Comparison of ENCODE assay signal across 1 cellular context in the genomic region with DNA sequence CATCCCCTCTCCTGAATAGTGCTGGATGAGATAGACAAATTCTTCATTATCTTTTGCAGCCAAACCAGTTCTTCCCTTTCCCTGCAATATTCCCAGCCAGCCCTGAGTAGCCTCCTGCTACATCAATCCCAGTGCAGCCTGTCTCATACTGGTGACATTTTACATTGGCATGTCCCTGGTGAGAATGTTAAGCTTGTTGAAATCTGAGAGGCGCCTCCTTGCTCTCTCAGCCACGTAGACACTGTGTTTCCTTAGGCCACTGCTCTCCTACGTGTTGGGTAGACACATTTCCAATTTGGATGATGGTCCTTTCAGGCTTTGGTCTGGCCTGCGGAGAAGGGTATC.
TF ChIP-seq lines count a peak whose summit lies in the region.

No MANE protein-coding gene starts in this region.

TF ChIP-seq in IMR-90, 13 proteins besides CTCF, POLR2A, EP300 and RAD21:
- TF ChIP-seq MXI1 (IDR thresholded peaks at IDR 0.05; ENCODE audit: borderline replicate concordance, low read depth, low read length) (no peak), FOS (IDR thresholded peaks at IDR 0.05; ENCODE audit: low read depth, low read length) (no peak), CHD1 (IDR thresholded peaks at IDR 0.05; ENCODE audit: low read depth, low read length) (no peak), MAFK (IDR thresholded peaks at IDR 0.05; ENCODE audit: low read depth, low read length) (no peak), BHLHE40 (IDR thresholded peaks at IDR 0.05; ENCODE audit: low read depth, low read length) (no peak), RCOR1 (IDR thresholded peaks at IDR 0.05; ENCODE audit: insufficient replicate concordance, low read length) (no peak), RFX5 (IDR thresholded peaks at IDR 0.05; ENCODE audit: low read depth, low read length) (no peak), SMC3 (IDR thresholded peaks at IDR 0.05; ENCODE audit: low read depth, low read length) (no peak), CEBPB (IDR thresholded peaks at IDR 0.05; ENCODE audit: low read depth, low read length) (no peak), MAZ (IDR thresholded peaks at IDR 0.05; ENCODE audit: borderline replicate concordance, low read depth, low read length) (no peak), NFE2L2 (IDR thresholded peaks at IDR 0.05; ENCODE audit: low read depth, low read length) (no peak)
- TF ChIP-seq, protein P1, sequence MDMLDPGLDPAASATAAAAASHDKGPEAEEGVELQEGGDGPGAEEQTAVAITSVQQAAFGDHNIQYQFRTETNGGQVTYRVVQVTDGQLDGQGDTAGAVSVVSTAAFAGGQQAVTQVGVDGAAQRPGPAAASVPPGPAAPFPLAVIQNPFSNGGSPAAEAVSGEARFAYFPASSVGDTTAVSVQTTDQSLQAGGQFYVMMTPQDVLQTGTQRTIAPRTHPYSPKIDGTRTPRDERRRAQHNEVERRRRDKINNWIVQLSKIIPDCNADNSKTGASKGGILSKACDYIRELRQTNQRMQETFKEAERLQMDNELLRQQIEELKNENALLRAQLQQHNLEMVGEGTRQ (IDR thresholded peaks at IDR 0.05; ENCODE audit: low read depth, low read length) = no peak
- TF ChIP-seq, protein P2, sequence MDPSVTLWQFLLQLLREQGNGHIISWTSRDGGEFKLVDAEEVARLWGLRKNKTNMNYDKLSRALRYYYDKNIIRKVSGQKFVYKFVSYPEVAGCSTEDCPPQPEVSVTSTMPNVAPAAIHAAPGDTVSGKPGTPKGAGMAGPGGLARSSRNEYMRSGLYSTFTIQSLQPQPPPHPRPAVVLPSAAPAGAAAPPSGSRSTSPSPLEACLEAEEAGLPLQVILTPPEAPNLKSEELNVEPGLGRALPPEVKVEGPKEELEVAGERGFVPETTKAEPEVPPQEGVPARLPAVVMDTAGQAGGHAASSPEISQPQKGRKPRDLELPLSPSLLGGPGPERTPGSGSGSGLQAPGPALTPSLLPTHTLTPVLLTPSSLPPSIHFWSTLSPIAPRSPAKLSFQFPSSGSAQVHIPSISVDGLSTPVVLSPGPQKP (IDR thresholded peaks at IDR 0.05; ENCODE audit: borderline replicate concordance, low read depth, low read length) = no peak
